Comparison of ENCODE assay signal across 21 cellular contexts in the genomic region with DNA sequence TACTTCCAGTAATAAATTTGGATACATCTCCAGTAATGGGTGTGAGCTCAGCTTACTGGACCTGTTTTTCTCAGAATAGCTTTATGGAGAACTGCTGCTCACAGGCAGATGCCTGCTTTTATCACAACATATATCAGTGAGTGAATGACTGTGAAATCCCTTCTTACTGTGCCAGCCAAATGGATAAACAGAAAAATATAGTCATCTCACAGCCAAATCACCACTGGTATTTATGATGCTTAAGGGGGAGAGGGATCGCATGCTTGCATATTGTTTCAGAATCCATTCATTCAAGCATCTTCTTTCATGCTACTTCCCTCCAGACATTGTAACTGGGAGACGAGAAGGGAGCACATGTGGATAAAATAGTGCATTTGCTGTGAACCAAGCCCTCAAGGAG.
DNase-seq lines count a peak whose midpoint lies in the region; ATAC-seq, FAIRE-seq and TF ChIP-seq lines count a peak whose summit lies in the region.
"Had no signal": no experiment of that assay in that cellular context is flagged by ENCODE, and none has a peak within 500 bp of the region (broad histone marks: within the 10 kb centered on the region; RNA-seq: fewer than 3 reads in every experiment).

No MANE protein-coding gene starts in this region.

- no peak overlapping the region for H3K4me3 Mint-ChIP-seq in activated T-cell treated with anti-CD3 and anti-CD28 coated beads, Interleukin-2, amount 50 U/mL, for 24 hours
- H3K4me3 Mint-ChIP-seq: B cell; CD8-positive, alpha-beta T cell had no signal

- H3K9me3 Mint-ChIP-seq in activated T-cell treated with anti-CD3 and anti-CD28 coated beads, Interleukin-2, amount 50 U/mL, for 24 hours = peaks cover 6% of the 10 kb centered on the region

- H4K20me1 ChIP-seq in SK-N-SH (ENCODE audit: insufficient read depth) = no peaks in the 10 kb centered on the region
- H4K20me1 ChIP-seq: BLaER1 treated with 17β-estradiol and CSF1 and Interleukin-3, amounts not matched to agents 10 nM and 100 nM had no signal

- H3K27ac ChIP-seq in A549 (peak overlapping the region; percentile 5 to 79; a peak in 5 of 6 replicates), SK-N-SH (ENCODE audit: low read depth in 2 of 2, low read length in 1 of 2) (peak overlapping the region in 1 of 2 experiments; percentile 4; a peak in 1 of 4 replicates), small intestine (ENCODE audit: low read depth in 1 of 2, low read length in 1 of 2) (no peak overlapping the region)
- H3K27ac ChIP-seq: 22Rv1; BLaER1 treated with 17β-estradiol and CSF1 and Interleukin-3, amounts not matched to agents 10 nM and 100 nM; GM23248; HL-60 had no signal

- CTCF ChIA-PET in A549 (lab: Yijun Ruan, JAX) (no interaction called here), SK-N-SH (lab: Yijun Ruan, JAX) (no interaction called here)

- H3K4me3 ChIP-seq in A549 (no peak overlapping the region), SK-N-SH (ENCODE audit: low read depth in 2 of 2, low read length in 1 of 2) (no peak overlapping the region), fibroblast of villous mesenchyme (ENCODE audit: low read depth, low read length) (no peak overlapping the region), small intestine (ENCODE audit: low read depth in 1 of 2, low read length in 2 of 2) (no peak overlapping the region)
- H3K4me3 ChIP-seq: BLaER1 treated with 17β-estradiol and CSF1 and Interleukin-3, amounts not matched to agents 10 nM and 100 nM; GM23248; K562 had no signal

- H3K36me3 ChIP-seq in SK-N-SH (replicated peaks in 1 of 2; ENCODE audit: control insufficient read depth in 1 of 2, insufficient read depth in 2 of 2, low read length in 1 of 2) (no peaks in the 10 kb centered on the region), small intestine (ENCODE audit: control insufficient read depth in 2 of 2, insufficient read depth in 2 of 2, low read length in 2 of 2) (no peaks in the 10 kb centered on the region)
- H3K36me3 ChIP-seq: BLaER1 treated with 17β-estradiol and CSF1 and Interleukin-3, amounts not matched to agents 10 nM and 100 nM had no signal

- 94% methylated on average over 2 of the region's 2 CpGs for WGBS in A549 (ENCODE audit: missing lambda C conversion rate)
- WGBS in SK-N-SH (ENCODE audit: low lambda C conversion rate) = 84% methylated on average over 2 of the region's 2 CpGs
- 82 to 93% (median 85%) methylated on average over 2 of the region's 2 CpGs for WGBS in small intestine, 3 donors

- TF ChIP-seq CTCF in A549 (IDR thresholded peaks at IDR 0.05) (no peak), SK-N-SH (IDR thresholded peaks at IDR 0.05) (no peak), fibroblast of villous mesenchyme (IDR thresholded peaks at IDR 0.05; ENCODE audit: insufficient read depth, low read depth, low read length) (no peak)

- TF ChIP-seq EP300 in A549 (IDR thresholded peaks at IDR 0.05) = no peak
- 0 out of 4 replicates have a peak, but pooled peaks of 1 of the 2 experiments have one; percentile 17 for TF ChIP-seq EP300 in SK-N-SH (IDR thresholded peaks at IDR 0.05; ENCODE audit: borderline replicate concordance in 1 of 2, low read depth in 1 of 2, low read length in 1 of 2)

- H3K79me2 ChIP-seq in SK-N-SH (ENCODE audit: insufficient read depth) = no peaks in the 10 kb centered on the region

- no peaks in the 10 kb centered on the region for H3K4me1 Mint-ChIP-seq in activated T-cell treated with anti-CD3 and anti-CD28 coated beads, Interleukin-2, amount 50 U/mL, for 24 hours (ENCODE audit: low read depth)
- H3K4me1 Mint-ChIP-seq: B cell had no signal

- H3K27me3 ChIP-seq in SK-N-SH (ENCODE audit: insufficient read depth) (no peaks in the 10 kb centered on the region), small intestine (ENCODE audit: control insufficient read depth in 2 of 2, insufficient read depth in 2 of 2, low read length in 2 of 2) (no peaks in the 10 kb centered on the region)
- H3K27me3 ChIP-seq: BLaER1 treated with 17β-estradiol and CSF1 and Interleukin-3, amounts not matched to agents 10 nM and 100 nM had no signal

- H3K4me2 ChIP-seq in A549 (no peak overlapping the region), SK-N-SH (no peak overlapping the region)
- H3K4me2 ChIP-seq: BLaER1 treated with 17β-estradiol and CSF1 and Interleukin-3, amounts not matched to agents 10 nM and 100 nM had no signal

- H3F3A ChIP-seq in SK-N-SH (replicated peaks; ENCODE audit: insufficient read depth) = peaks cover 14% of the 10 kb centered on the region

- H3K4me1 ChIP-seq in A549 = peaks cover 32% of the 10 kb centered on the region
- H3K4me1 ChIP-seq in SK-N-SH (ENCODE audit: control insufficient read depth in 1 of 2, insufficient read depth in 2 of 2, low read depth in 1 of 2, low read length in 1 of 2) = peaks cover 2 to 18% of the 10 kb centered on the region in 2 experiments; a peak in 3 of 4 replicates
- no peaks in the 10 kb centered on the region for H3K4me1 ChIP-seq in small intestine (ENCODE audit: control insufficient read depth in 2 of 2, insufficient read depth in 1 of 2, low read depth in 1 of 2, low read length in 1 of 2)
- H3K4me1 ChIP-seq: BLaER1 treated with 17β-estradiol and CSF1 and Interleukin-3, amounts not matched to agents 10 nM and 100 nM had no signal

- H2AFZ ChIP-seq in SK-N-SH (ENCODE audit: low read depth) = no peak overlapping the region; the same call in 1 of the 2 replicates
- H2AFZ ChIP-seq: GM23248 had no signal

- no peaks in the 10 kb centered on the region for H3K9me2 ChIP-seq in SK-N-SH

- H3K9ac ChIP-seq in SK-N-SH = no peak overlapping the region
- H3K9ac ChIP-seq: BLaER1 treated with 17β-estradiol and CSF1 and Interleukin-3, amounts not matched to agents 10 nM and 100 nM; GM23248 had no signal

- no peak for TF ChIP-seq RAD21 in A549 (conservative IDR thresholded peaks at IDR 0.05 in 1 of 2, IDR thresholded peaks at IDR 0.05 in 1 of 2)
- TF ChIP-seq RAD21 in SK-N-SH (IDR thresholded peaks at IDR 0.05; ENCODE audit: low read length) = no peak

- DNase-seq in A549 (ENCODE audit: low read depth in 1 of 2, low spot score in 1 of 2) (no peak), SK-N-SH (peak; percentile 1), amniotic epithelial cell (ENCODE audit: low read depth) (peak; percentile 34), fibroblast of villous mesenchyme (ENCODE audit: low read depth) (peak; percentile 51), small intestine (no peak), DMS79 treated with DMSO at 0.1 percent for 48 hours (lab: John Stamatoyannopoulos, UW) (no peak)
- DNase-seq in activated T-cell treated with anti-CD3 and anti-CD28 coated beads, Interleukin-2, amount 50 U/mL, for 24 hours = no peak
- DNase-seq: CD8-positive, alpha-beta T cell; DMS 273 treated with DMSO at 0.1 percent for 48 hours; DMS53; GDM1; GM23248; HCEC 1CT had no signal

- POLR2A ChIA-PET in A549 (lab: Yijun Ruan, JAX) (interaction anchor here (0.9 kb wide), 1 partner anchor 148 kb away, joined by 3 read pairs; the partner anchor contains the start of gene PAPPA), SK-N-SH (lab: Yijun Ruan, JAX) (no interaction called here)

- H3K9me3 ChIP-seq in A549 (peaks cover 13% of the 10 kb centered on the region), SK-N-SH (no peaks in the 10 kb centered on the region), small intestine (ENCODE audit: control insufficient read depth, low read depth) (no peaks in the 10 kb centered on the region)
- H3K9me3 ChIP-seq: BLaER1 treated with 17β-estradiol and CSF1 and Interleukin-3, amounts not matched to agents 10 nM and 100 nM had no signal

- ATAC-seq in A549 (no peak), HG03159 (IDR thresholded peaks at IDR 0.05; ENCODE audit: unreplicated experiment) (no peak)
- ATAC-seq: CD8-positive, alpha-beta T cell; K562 had no signal

- H3K27ac Mint-ChIP-seq in activated T-cell treated with anti-CD3 and anti-CD28 coated beads, Interleukin-2, amount 50 U/mL, for 24 hours = no peak overlapping the region
- H3K27ac Mint-ChIP-seq: B cell; CD8-positive, alpha-beta T cell had no signal

- FAIRE-seq in A549 (lab: Jason Lieb, UNC) = no peak
- no peak for FAIRE-seq in small intestine (lab: Jason Lieb, UNC)
- FAIRE-seq: GM12892, GM18507, K562 had no signal

- no peaks in the 10 kb centered on the region for H3K36me3 Mint-ChIP-seq in activated T-cell treated with anti-CD3 and anti-CD28 coated beads, Interleukin-2, amount 50 U/mL, for 24 hours (ENCODE audit: low read depth)
- H3K36me3 Mint-ChIP-seq: CD8-positive, alpha-beta T cell had no signal

- H3K27me3 Mint-ChIP-seq in activated T-cell treated with anti-CD3 and anti-CD28 coated beads, Interleukin-2, amount 50 U/mL, for 24 hours = no peaks in the 10 kb centered on the region
- H3K27me3 Mint-ChIP-seq: B cell had no signal

- no peak for TF ChIP-seq POLR2A in A549 (IDR thresholded peaks at IDR 0.05; ENCODE audit: low read length)

TF ChIP-seq in A549, 52 proteins besides CTCF, POLR2A, EP300 and RAD21:
- TF ChIP-seq POLR2AphosphoS2 (conservative IDR thresholded peaks at IDR 0.05; ENCODE audit: low read length) = no peak
- TF ChIP-seq CBX8 (IDR thresholded peaks at IDR 0.05) = no peak

TF ChIP-seq in SK-N-SH, 30 proteins besides CTCF, POLR2A, EP300 and RAD21 (continues in another document):
- TF ChIP-seq FOSL2 (IDR thresholded peaks at IDR 0.05; ENCODE audit: borderline replicate concordance, low read depth) = peak; percentile 10; the same call in 1 of the 2 replicates
- peak; percentile 44; the same call in 1 of the 2 replicates for TF ChIP-seq TCF12 (IDR thresholded peaks at IDR 0.05)
- TF ChIP-seq TAF1 (IDR thresholded peaks at IDR 0.05; ENCODE audit: borderline replicate concordance, low read depth, low read length) = no peak
- peak; percentile 22; the same call in 1 of the 2 replicates for TF ChIP-seq PBX3 (IDR thresholded peaks at IDR 0.05)
- 0 out of 2 replicates have a peak, but pooled peaks have one; percentile 9 for TF ChIP-seq GATA2 (CRISPR knock-in tag; IDR thresholded peaks at IDR 0.05)

Comparison
In these comparisons a context has a peak if more than half of its experiments do, and no peak if none do; other contexts are left out.
1. DNase-seq: peak in SK-N-SH (single experiment), amniotic epithelial cell (single experiment) and fibroblast of villous mesenchyme (single experiment); none in A549 (0 of 2), activated T-cell treated with anti-CD3 and anti-CD28 coated beads, Interleukin-2, amount 50 U/mL, for 24 hours (single experiment), small intestine (single experiment) and DMS79 treated with DMSO at 0.1 percent for 48 hours (single experiment).
2. H3K27ac ChIP-seq: peak in A549 (2 of 2); none in small intestine (0 of 2).
3. Of the 12 proteins assayed by ChIP-seq in both A549 and SK-N-SH: peak only in A549: none; only in SK-N-SH: FOSL2 and PBX3; in both: none; in neither: 9; mixed calls (peak in some experiments, not most) for 1.